Comparison of ENCODE assay signal across 1 cellular context in genomic region chr11:67640021-67640757, GRCh38.
TF ChIP-seq lines count a peak whose summit lies in the region.

No MANE protein-coding gene starts in this region.

TF ChIP-seq in HepG2, 621 proteins besides CTCF, POLR2A, EP300 and RAD21 (continued from another document and continues in another):
- TF ChIP-seq ZKSCAN8 (CRISPR knock-in tag; IDR thresholded peaks at IDR 0.05; ENCODE audit: borderline replicate concordance) (no peak), LRRFIP1 (CRISPR knock-in tag; conservative IDR thresholded peaks at IDR 0.05) (no peak), CCAR2 (optimal IDR thresholded peaks at IDR 0.05; ENCODE audit: low read depth, low read length) (no peak), ZNF777 (CRISPR knock-in tag; IDR thresholded peaks at IDR 0.05) (no peak), YY1 (IDR thresholded peaks at IDR 0.05; ENCODE audit: insufficient read depth, insufficient replicate concordance, low read depth, low read length) (no peak), NFKBIZ (CRISPR knock-in tag; IDR thresholded peaks at IDR 0.05) (no peak), SNRNP70 (IDR thresholded peaks at IDR 0.05; ENCODE audit: low read depth, low read length) (no peak), ZNF788 (CRISPR knock-in tag; IDR thresholded peaks at IDR 0.05; ENCODE audit: borderline replicate concordance) (0 out of 2 replicates have a peak, but pooled peaks have one; percentile 61), PRDM4 (CRISPR knock-in tag; IDR thresholded peaks at IDR 0.05; ENCODE audit: borderline replicate concordance) (no peak), RBM22 (optimal IDR thresholded peaks at IDR 0.05; ENCODE audit: low read length) (no peak), ZBTB38 (CRISPR knock-in tag; IDR thresholded peaks at IDR 0.05) (0 out of 2 replicates have a peak, but pooled peaks have one; percentile 61), ZNF678 (CRISPR knock-in tag; IDR thresholded peaks at IDR 0.05) (no peak), FUBP1 (CRISPR knock-in tag; IDR thresholded peaks at IDR 0.05; ENCODE audit: borderline replicate concordance) (no peak), POLR2AphosphoS2 (IDR thresholded peaks at IDR 0.05; ENCODE audit: low read depth, low read length) (no peak), CEBPB (IDR thresholded peaks at IDR 0.05; ENCODE audit: borderline replicate concordance, low read depth, low read length) (no peak), ZNF850 (CRISPR knock-in tag; conservative IDR thresholded peaks at IDR 0.05) (no peak), KAT7 (CRISPR knock-in tag; IDR thresholded peaks at IDR 0.05; ENCODE audit: borderline replicate concordance) (no peak), NFKB2 (CRISPR knock-in tag; IDR thresholded peaks at IDR 0.05; ENCODE audit: borderline replicate concordance) (peak; percentile 93), ZNF496 (CRISPR knock-in tag; IDR thresholded peaks at IDR 0.05; ENCODE audit: insufficient replicate concordance) (no peak), TBL1XR1 (IDR thresholded peaks at IDR 0.05; ENCODE audit: borderline replicate concordance, low read length, partially characterized antibody) (no peak), KDM4B (CRISPR knock-in tag; IDR thresholded peaks at IDR 0.05) (no peak), HNF1A (IDR thresholded peaks at IDR 0.05; ENCODE audit: low read depth) (no peak), HNF1A (CRISPR knock-in tag; IDR thresholded peaks at IDR 0.05; ENCODE audit: borderline replicate concordance) (no peak), MYC (CRISPR knock-in tag; IDR thresholded peaks at IDR 0.05; ENCODE audit: borderline replicate concordance) (peak; percentile 44; the same call in 1 of the 2 replicates)
- TF ChIP-seq, protein P1, sequence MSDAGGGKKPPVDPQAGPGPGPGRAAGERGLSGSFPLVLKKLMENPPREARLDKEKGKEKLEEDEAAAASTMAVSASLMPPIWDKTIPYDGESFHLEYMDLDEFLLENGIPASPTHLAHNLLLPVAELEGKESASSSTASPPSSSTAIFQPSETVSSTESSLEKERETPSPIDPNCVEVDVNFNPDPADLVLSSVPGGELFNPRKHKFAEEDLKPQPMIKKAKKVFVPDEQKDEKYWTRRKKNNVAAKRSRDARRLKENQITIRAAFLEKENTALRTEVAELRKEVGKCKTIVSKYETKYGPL (CRISPR knock-in tag; IDR thresholded peaks at IDR 0.05), result no peak
- TF ChIP-seq, protein P2, sequence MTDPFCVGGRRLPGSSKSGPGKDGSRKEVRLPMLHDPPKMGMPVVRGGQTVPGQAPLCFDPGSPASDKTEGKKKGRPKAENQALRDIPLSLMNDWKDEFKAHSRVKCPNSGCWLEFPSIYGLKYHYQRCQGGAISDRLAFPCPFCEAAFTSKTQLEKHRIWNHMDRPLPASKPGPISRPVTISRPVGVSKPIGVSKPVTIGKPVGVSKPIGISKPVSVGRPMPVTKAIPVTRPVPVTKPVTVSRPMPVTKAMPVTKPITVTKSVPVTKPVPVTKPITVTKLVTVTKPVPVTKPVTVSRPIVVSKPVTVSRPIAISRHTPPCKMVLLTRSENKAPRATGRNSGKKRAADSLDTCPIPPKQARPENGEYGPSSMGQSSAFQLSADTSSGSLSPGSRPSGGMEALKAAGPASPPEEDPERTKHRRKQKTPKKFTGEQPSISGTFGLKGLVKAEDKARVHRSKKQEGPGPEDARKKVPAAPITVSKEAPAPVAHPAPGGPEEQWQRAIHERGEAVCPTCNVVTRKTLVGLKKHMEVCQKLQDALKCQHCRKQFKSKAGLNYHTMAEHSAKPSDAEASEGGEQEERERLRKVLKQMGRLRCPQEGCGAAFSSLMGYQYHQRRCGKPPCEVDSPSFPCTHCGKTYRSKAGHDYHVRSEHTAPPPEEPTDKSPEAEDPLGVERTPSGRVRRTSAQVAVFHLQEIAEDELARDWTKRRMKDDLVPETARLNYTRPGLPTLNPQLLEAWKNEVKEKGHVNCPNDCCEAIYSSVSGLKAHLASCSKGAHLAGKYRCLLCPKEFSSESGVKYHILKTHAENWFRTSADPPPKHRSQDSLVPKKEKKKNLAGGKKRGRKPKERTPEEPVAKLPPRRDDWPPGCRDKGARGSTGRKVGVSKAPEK (CRISPR knock-in tag; IDR thresholded peaks at IDR 0.05; ENCODE audit: borderline replicate concordance), result no peak
- TF ChIP-seq, protein P3, sequence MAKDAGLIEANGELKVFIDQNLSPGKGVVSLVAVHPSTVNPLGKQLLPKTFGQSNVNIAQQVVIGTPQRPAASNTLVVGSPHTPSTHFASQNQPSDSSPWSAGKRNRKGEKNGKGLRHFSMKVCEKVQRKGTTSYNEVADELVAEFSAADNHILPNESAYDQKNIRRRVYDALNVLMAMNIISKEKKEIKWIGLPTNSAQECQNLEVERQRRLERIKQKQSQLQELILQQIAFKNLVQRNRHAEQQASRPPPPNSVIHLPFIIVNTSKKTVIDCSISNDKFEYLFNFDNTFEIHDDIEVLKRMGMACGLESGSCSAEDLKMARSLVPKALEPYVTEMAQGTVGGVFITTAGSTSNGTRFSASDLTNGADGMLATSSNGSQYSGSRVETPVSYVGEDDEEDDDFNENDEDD (CRISPR knock-in tag; IDR thresholded peaks at IDR 0.05; ENCODE audit: borderline replicate concordance), result peak; percentile 96
- TF ChIP-seq, protein P4, sequence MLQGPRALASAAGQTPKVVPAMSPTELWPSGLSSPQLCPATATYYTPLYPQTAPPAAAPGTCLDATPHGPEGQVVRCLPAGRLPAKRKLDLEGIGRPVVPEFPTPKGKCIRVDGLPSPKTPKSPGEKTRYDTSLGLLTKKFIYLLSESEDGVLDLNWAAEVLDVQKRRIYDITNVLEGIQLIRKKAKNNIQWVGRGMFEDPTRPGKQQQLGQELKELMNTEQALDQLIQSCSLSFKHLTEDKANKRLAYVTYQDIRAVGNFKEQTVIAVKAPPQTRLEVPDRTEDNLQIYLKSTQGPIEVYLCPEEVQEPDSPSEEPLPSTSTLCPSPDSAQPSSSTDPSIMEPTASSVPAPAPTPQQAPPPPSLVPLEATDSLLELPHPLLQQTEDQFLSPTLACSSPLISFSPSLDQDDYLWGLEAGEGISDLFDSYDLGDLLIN (CRISPR knock-in tag; IDR thresholded peaks at IDR 0.05; ENCODE audit: borderline replicate concordance), result no peak
- TF ChIP-seq, protein P5, sequence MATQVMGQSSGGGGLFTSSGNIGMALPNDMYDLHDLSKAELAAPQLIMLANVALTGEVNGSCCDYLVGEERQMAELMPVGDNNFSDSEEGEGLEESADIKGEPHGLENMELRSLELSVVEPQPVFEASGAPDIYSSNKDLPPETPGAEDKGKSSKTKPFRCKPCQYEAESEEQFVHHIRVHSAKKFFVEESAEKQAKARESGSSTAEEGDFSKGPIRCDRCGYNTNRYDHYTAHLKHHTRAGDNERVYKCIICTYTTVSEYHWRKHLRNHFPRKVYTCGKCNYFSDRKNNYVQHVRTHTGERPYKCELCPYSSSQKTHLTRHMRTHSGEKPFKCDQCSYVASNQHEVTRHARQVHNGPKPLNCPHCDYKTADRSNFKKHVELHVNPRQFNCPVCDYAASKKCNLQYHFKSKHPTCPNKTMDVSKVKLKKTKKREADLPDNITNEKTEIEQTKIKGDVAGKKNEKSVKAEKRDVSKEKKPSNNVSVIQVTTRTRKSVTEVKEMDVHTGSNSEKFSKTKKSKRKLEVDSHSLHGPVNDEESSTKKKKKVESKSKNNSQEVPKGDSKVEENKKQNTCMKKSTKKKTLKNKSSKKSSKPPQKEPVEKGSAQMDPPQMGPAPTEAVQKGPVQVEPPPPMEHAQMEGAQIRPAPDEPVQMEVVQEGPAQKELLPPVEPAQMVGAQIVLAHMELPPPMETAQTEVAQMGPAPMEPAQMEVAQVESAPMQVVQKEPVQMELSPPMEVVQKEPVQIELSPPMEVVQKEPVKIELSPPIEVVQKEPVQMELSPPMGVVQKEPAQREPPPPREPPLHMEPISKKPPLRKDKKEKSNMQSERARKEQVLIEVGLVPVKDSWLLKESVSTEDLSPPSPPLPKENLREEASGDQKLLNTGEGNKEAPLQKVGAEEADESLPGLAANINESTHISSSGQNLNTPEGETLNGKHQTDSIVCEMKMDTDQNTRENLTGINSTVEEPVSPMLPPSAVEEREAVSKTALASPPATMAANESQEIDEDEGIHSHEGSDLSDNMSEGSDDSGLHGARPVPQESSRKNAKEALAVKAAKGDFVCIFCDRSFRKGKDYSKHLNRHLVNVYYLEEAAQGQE (IDR thresholded peaks at IDR 0.05; ENCODE audit: borderline replicate concordance in 1 of 2, low read depth in 1 of 2, low read length in 2 of 2), result no peak
